Comparison of ENCODE assay signal across 1 cellular context in genomic region chr11:61332266-61332822, GRCh38.
TF ChIP-seq lines count a peak whose summit lies in the region.

No MANE protein-coding gene starts in this region.

TF ChIP-seq in K562, 482 proteins besides CTCF, POLR2A, EP300 and RAD21 (continues in another document):
- TF ChIP-seq, protein P1, sequence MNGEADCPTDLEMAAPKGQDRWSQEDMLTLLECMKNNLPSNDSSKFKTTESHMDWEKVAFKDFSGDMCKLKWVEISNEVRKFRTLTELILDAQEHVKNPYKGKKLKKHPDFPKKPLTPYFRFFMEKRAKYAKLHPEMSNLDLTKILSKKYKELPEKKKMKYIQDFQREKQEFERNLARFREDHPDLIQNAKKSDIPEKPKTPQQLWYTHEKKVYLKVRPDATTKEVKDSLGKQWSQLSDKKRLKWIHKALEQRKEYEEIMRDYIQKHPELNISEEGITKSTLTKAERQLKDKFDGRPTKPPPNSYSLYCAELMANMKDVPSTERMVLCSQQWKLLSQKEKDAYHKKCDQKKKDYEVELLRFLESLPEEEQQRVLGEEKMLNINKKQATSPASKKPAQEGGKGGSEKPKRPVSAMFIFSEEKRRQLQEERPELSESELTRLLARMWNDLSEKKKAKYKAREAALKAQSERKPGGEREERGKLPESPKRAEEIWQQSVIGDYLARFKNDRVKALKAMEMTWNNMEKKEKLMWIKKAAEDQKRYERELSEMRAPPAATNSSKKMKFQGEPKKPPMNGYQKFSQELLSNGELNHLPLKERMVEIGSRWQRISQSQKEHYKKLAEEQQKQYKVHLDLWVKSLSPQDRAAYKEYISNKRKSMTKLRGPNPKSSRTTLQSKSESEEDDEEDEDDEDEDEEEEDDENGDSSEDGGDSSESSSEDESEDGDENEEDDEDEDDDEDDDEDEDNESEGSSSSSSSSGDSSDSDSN (IDR thresholded peaks at IDR 0.05; ENCODE audit: borderline replicate concordance in 1 of 2, low read depth in 2 of 2, low read length in 2 of 2) = 0 out of 4 replicates have a peak, but pooled peaks of 1 of the 2 experiments have one; percentile 7
- TF ChIP-seq HMGXB4 (CRISPR knock-in tag; IDR thresholded peaks at IDR 0.05) = 0 out of 2 replicates have a peak, but pooled peaks have one; percentile 22
- TF ChIP-seq NFIX (CRISPR knock-in tag; IDR thresholded peaks at IDR 0.05; ENCODE audit: low read depth) = no peak
- no peak for TF ChIP-seq ZNF124 (CRISPR knock-in tag; IDR thresholded peaks at IDR 0.05)
- TF ChIP-seq FOXA3 (CRISPR knock-in tag; conservative IDR thresholded peaks at IDR 0.05 in 1 of 2, IDR thresholded peaks at IDR 0.05 in 1 of 2) = peak; percentile 6 to 50; a peak in 2 of 4 replicates
- 0 out of 2 replicates have a peak, but pooled peaks have one; percentile 20 for TF ChIP-seq ZNF232 (CRISPR knock-in tag; IDR thresholded peaks at IDR 0.05)
- TF ChIP-seq, protein P2, sequence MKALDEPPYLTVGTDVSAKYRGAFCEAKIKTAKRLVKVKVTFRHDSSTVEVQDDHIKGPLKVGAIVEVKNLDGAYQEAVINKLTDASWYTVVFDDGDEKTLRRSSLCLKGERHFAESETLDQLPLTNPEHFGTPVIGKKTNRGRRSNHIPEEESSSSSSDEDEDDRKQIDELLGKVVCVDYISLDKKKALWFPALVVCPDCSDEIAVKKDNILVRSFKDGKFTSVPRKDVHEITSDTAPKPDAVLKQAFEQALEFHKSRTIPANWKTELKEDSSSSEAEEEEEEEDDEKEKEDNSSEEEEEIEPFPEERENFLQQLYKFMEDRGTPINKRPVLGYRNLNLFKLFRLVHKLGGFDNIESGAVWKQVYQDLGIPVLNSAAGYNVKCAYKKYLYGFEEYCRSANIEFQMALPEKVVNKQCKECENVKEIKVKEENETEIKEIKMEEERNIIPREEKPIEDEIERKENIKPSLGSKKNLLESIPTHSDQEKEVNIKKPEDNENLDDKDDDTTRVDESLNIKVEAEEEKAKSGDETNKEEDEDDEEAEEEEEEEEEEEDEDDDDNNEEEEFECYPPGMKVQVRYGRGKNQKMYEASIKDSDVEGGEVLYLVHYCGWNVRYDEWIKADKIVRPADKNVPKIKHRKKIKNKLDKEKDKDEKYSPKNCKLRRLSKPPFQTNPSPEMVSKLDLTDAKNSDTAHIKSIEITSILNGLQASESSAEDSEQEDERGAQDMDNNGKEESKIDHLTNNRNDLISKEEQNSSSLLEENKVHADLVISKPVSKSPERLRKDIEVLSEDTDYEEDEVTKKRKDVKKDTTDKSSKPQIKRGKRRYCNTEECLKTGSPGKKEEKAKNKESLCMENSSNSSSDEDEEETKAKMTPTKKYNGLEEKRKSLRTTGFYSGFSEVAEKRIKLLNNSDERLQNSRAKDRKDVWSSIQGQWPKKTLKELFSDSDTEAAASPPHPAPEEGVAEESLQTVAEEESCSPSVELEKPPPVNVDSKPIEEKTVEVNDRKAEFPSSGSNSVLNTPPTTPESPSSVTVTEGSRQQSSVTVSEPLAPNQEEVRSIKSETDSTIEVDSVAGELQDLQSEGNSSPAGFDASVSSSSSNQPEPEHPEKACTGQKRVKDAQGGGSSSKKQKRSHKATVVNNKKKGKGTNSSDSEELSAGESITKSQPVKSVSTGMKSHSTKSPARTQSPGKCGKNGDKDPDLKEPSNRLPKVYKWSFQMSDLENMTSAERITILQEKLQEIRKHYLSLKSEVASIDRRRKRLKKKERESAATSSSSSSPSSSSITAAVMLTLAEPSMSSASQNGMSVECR (CRISPR knock-in tag; IDR thresholded peaks at IDR 0.05) = peak; percentile 72
- no peak for TF ChIP-seq TCF15 (CRISPR knock-in tag; IDR thresholded peaks at IDR 0.05)
- TF ChIP-seq RHOXF2B (CRISPR knock-in tag; conservative IDR thresholded peaks at IDR 0.05) = no peak
- TF ChIP-seq SAP30 (IDR thresholded peaks at IDR 0.05; ENCODE audit: borderline replicate concordance, insufficient read depth, low read depth, low read length, poor library complexity, severe bottlenecking) = peak; percentile 0
- peak; percentile 76 to 90 for TF ChIP-seq FOXK2 (conservative IDR thresholded peaks at IDR 0.05 in 1 of 2, IDR thresholded peaks at IDR 0.05 in 1 of 2; ENCODE audit: low read depth in 2 of 2)
- no peak for TF ChIP-seq DMBX1 (CRISPR knock-in tag; IDR thresholded peaks at IDR 0.05; ENCODE audit: borderline replicate concordance)
- TF ChIP-seq, protein P3, sequence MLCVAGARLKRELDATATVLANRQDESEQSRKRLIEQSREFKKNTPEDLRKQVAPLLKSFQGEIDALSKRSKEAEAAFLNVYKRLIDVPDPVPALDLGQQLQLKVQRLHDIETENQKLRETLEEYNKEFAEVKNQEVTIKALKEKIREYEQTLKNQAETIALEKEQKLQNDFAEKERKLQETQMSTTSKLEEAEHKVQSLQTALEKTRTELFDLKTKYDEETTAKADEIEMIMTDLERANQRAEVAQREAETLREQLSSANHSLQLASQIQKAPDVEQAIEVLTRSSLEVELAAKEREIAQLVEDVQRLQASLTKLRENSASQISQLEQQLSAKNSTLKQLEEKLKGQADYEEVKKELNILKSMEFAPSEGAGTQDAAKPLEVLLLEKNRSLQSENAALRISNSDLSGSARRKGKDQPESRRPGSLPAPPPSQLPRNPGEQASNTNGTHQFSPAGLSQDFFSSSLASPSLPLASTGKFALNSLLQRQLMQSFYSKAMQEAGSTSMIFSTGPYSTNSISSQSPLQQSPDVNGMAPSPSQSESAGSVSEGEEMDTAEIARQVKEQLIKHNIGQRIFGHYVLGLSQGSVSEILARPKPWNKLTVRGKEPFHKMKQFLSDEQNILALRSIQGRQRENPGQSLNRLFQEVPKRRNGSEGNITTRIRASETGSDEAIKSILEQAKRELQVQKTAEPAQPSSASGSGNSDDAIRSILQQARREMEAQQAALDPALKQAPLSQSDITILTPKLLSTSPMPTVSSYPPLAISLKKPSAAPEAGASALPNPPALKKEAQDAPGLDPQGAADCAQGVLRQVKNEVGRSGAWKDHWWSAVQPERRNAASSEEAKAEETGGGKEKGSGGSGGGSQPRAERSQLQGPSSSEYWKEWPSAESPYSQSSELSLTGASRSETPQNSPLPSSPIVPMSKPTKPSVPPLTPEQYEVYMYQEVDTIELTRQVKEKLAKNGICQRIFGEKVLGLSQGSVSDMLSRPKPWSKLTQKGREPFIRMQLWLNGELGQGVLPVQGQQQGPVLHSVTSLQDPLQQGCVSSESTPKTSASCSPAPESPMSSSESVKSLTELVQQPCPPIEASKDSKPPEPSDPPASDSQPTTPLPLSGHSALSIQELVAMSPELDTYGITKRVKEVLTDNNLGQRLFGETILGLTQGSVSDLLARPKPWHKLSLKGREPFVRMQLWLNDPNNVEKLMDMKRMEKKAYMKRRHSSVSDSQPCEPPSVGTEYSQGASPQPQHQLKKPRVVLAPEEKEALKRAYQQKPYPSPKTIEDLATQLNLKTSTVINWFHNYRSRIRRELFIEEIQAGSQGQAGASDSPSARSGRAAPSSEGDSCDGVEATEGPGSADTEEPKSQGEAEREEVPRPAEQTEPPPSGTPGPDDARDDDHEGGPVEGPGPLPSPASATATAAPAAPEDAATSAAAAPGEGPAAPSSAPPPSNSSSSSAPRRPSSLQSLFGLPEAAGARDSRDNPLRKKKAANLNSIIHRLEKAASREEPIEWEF (CRISPR knock-in tag; IDR thresholded peaks at IDR 0.05) = no peak
- TF ChIP-seq RFX5 (IDR thresholded peaks at IDR 0.05; ENCODE audit: low read depth, low read length) = no peak
- TF ChIP-seq, protein P4, sequence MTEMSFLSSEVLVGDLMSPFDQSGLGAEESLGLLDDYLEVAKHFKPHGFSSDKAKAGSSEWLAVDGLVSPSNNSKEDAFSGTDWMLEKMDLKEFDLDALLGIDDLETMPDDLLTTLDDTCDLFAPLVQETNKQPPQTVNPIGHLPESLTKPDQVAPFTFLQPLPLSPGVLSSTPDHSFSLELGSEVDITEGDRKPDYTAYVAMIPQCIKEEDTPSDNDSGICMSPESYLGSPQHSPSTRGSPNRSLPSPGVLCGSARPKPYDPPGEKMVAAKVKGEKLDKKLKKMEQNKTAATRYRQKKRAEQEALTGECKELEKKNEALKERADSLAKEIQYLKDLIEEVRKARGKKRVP (CRISPR knock-in tag; IDR thresholded peaks at IDR 0.05) = no peak
- no peak for TF ChIP-seq CREB3L1 (IDR thresholded peaks at IDR 0.05; ENCODE audit: borderline replicate concordance, low read depth)
- TF ChIP-seq, protein P5, sequence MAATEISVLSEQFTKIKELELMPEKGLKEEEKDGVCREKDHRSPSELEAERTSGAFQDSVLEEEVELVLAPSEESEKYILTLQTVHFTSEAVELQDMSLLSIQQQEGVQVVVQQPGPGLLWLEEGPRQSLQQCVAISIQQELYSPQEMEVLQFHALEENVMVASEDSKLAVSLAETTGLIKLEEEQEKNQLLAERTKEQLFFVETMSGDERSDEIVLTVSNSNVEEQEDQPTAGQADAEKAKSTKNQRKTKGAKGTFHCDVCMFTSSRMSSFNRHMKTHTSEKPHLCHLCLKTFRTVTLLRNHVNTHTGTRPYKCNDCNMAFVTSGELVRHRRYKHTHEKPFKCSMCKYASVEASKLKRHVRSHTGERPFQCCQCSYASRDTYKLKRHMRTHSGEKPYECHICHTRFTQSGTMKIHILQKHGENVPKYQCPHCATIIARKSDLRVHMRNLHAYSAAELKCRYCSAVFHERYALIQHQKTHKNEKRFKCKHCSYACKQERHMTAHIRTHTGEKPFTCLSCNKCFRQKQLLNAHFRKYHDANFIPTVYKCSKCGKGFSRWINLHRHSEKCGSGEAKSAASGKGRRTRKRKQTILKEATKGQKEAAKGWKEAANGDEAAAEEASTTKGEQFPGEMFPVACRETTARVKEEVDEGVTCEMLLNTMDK (IDR thresholded peaks at IDR 0.05; ENCODE audit: borderline replicate concordance, insufficient read depth, low read depth, low read length, poor library complexity, severe bottlenecking) = peak; percentile 20
- no peak for TF ChIP-seq NR2C1 (IDR thresholded peaks at IDR 0.05)
- TF ChIP-seq NR2C1 (tag; IDR thresholded peaks at IDR 0.05) = 0 out of 2 replicates have a peak, but pooled peaks have one; percentile 8
- TF ChIP-seq JUN (IDR thresholded peaks at IDR 0.05; ENCODE audit: borderline replicate concordance, low read depth, low read length) = no peak
- TF ChIP-seq JUN (CRISPR knock-in tag; IDR thresholded peaks at IDR 0.05; ENCODE audit: borderline replicate concordance) = peak; percentile 84; the same call in 1 of the 2 replicates
- TF ChIP-seq BACH1 (tag; IDR thresholded peaks at IDR 0.05) = 0 out of 2 replicates have a peak, but pooled peaks have one; percentile 47
- TF ChIP-seq ZBTB9 (CRISPR knock-in tag; IDR thresholded peaks at IDR 0.05) = no peak
- TF ChIP-seq ZNF431 (CRISPR knock-in tag; IDR thresholded peaks at IDR 0.05) = 0 out of 2 replicates have a peak, but pooled peaks have one; percentile 29
- TF ChIP-seq FOXM1 (IDR thresholded peaks at IDR 0.05; ENCODE audit: low read depth) = no peak
- TF ChIP-seq FOXM1 (CRISPR knock-in tag; IDR thresholded peaks at IDR 0.05; ENCODE audit: low read depth) = no peak
- TF ChIP-seq FOXJ3 (CRISPR knock-in tag; IDR thresholded peaks at IDR 0.05) = no peak
- TF ChIP-seq, protein P6, sequence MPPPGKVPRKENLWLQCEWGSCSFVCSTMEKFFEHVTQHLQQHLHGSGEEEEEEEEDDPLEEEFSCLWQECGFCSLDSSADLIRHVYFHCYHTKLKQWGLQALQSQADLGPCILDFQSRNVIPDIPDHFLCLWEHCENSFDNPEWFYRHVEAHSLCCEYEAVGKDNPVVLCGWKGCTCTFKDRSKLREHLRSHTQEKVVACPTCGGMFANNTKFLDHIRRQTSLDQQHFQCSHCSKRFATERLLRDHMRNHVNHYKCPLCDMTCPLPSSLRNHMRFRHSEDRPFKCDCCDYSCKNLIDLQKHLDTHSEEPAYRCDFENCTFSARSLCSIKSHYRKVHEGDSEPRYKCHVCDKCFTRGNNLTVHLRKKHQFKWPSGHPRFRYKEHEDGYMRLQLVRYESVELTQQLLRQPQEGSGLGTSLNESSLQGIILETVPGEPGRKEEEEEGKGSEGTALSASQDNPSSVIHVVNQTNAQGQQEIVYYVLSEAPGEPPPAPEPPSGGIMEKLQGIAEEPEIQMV (tag; conservative IDR thresholded peaks at IDR 0.05; ENCODE audit: low read depth) = no peak
- TF ChIP-seq, protein P7, sequence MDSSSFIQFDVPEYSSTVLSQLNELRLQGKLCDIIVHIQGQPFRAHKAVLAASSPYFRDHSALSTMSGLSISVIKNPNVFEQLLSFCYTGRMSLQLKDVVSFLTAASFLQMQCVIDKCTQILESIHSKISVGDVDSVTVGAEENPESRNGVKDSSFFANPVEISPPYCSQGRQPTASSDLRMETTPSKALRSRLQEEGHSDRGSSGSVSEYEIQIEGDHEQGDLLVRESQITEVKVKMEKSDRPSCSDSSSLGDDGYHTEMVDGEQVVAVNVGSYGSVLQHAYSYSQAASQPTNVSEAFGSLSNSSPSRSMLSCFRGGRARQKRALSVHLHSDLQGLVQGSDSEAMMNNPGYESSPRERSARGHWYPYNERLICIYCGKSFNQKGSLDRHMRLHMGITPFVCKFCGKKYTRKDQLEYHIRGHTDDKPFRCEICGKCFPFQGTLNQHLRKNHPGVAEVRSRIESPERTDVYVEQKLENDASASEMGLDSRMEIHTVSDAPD (CRISPR knock-in tag; IDR thresholded peaks at IDR 0.05) = no peak
